ENCODE assay signal across 18 cellular contexts in the genomic region with DNA sequence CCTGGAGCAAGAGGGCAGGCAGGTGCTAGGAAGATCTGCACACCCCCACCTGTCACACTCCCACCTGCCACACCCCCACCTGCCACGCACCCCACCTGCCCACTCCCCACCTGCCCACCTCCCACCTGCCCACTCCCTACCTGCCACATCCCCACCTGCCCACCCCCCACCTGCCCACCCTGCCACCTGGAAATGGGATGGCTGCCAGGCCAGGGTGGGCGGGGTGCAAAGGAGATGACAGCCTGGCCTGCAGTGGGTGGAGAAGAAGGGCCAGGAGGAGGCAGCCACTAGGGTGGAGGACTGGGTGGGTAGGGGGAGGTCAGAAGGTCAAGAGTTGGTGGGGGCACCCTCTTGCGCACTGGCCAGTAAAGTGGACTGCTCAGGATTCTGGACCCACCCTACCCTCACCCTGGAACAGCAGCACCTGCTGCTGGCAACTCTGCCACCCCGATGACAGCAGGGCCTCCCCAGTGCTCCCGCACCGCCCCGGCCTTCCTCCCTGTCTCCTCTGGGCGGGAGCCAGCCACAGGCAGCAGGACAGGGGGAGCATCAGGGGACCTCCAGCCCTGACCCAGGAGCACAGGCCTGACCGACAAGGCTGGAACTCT.
"Had no signal": no experiment of that assay in that cellular context is flagged by ENCODE, and none has a peak within 500 bp of the region (broad histone marks: within the 10 kb centered on the region; RNA-seq: fewer than 3 reads in every experiment).

No MANE protein-coding gene starts in this region.

- H3K4me1 ChIP-seq: foreskin keratinocyte, transverse colon had no signal

- ATAC-seq: activated CD8-positive, alpha-beta memory T cell treated with anti-CD3 and anti-CD28 coated beads, Interleukin-2, amount 10 ng/mL, durations not matched to agents 7 days and 5 days; foreskin keratinocyte; mucosa of descending colon; naive thymus-derived CD4-positive, alpha-beta T cell had no signal

- H3K36me3 Mint-ChIP-seq: activated CD8-positive, alpha-beta memory T cell treated with anti-CD3 and anti-CD28 coated beads, Interleukin-2, amount 10 ng/mL, durations not matched to agents 7 days and 5 days; immature natural killer cell had no signal

- DNase-seq: activated CD4-positive, alpha-beta T cell treated with anti-CD3 and anti-CD28 coated beads, Interleukin-2, amount 50 U/mL, for 48 hours; activated CD8-positive, alpha-beta memory T cell treated with anti-CD3 and anti-CD28 coated beads, Interleukin-2, amount 10 ng/mL, durations not matched to agents 7 days and 5 days; cerebellar nuclear complex; effector memory CD4-positive, alpha-beta T cell; foreskin keratinocyte; immature natural killer cell; naive thymus-derived CD4-positive, alpha-beta T cell; retina; SIG-M5; stimulated activated CD4-positive, alpha-beta T cell treated with anti-CD3 and anti-CD28 coated beads, Interleukin-15, amount 100 ng/mL, for 24 hours; stimulated activated CD4-positive, alpha-beta T cell treated with anti-CD3 and anti-CD28 coated beads, Interleukin-4, amount 100 ng/mL, for 1 hour; stimulated activated naive CD4-positive, alpha-beta T cell; transverse colon had no signal

- H3K36me3 ChIP-seq: transverse colon had no signal

- H3K4me3 ChIP-seq: mucosa of descending colon, skin epidermis, transverse colon had no signal

- H3K4me1 Mint-ChIP-seq: activated CD8-positive, alpha-beta memory T cell treated with anti-CD3 and anti-CD28 coated beads, Interleukin-2, amount 10 ng/mL, durations not matched to agents 7 days and 5 days; immature natural killer cell; memory B cell; naive thymus-derived CD4-positive, alpha-beta T cell had no signal

- H3K9me3 ChIP-seq: mucosa of descending colon, transverse colon had no signal

- H3K4me3 Mint-ChIP-seq: activated CD8-positive, alpha-beta memory T cell treated with anti-CD3 and anti-CD28 coated beads, Interleukin-2, amount 10 ng/mL, durations not matched to agents 7 days and 5 days; dendritic cell treated with granulocyte-macrophage colony-stimulating factor and Interleukin-4, amounts not matched to agents 40 ng/mL and 50 ng/mL, for 4 days; immature natural killer cell; memory B cell had no signal

- H3K27ac ChIP-seq: foreskin keratinocyte, skin epidermis, transverse colon had no signal

- FAIRE-seq: TTC549 had no signal

- H3K27ac Mint-ChIP-seq: activated CD8-positive, alpha-beta memory T cell treated with anti-CD3 and anti-CD28 coated beads, Interleukin-2, amount 10 ng/mL, durations not matched to agents 7 days and 5 days; dendritic cell treated with granulocyte-macrophage colony-stimulating factor and Interleukin-4, amounts not matched to agents 40 ng/mL and 50 ng/mL, for 4 days; immature natural killer cell; memory B cell; naive thymus-derived CD4-positive, alpha-beta T cell had no signal
